In genomic region chr9:137433916-137434431, GRCh38 we compare ENCODE assay signal across 1 cellular context.
TF ChIP-seq lines count a peak whose summit lies in the region.

No MANE protein-coding gene starts in this region.

TF ChIP-seq in HepG2, 621 proteins besides CTCF, POLR2A, EP300 and RAD21:
- TF ChIP-seq ZNF496 (CRISPR knock-in tag; IDR thresholded peaks at IDR 0.05; ENCODE audit: insufficient replicate concordance), result no peak
- no peak for TF ChIP-seq SIX4 (CRISPR knock-in tag; IDR thresholded peaks at IDR 0.05)
- no peak for TF ChIP-seq TOPORS (CRISPR knock-in tag; IDR thresholded peaks at IDR 0.05)
- no peak for TF ChIP-seq GFI1 (CRISPR knock-in tag; IDR thresholded peaks at IDR 0.05; ENCODE audit: borderline replicate concordance)
- no peak for TF ChIP-seq ATF6 (CRISPR knock-in tag; conservative IDR thresholded peaks at IDR 0.05)
